ENCODE assay signal across 26 cellular contexts in the genomic region with DNA sequence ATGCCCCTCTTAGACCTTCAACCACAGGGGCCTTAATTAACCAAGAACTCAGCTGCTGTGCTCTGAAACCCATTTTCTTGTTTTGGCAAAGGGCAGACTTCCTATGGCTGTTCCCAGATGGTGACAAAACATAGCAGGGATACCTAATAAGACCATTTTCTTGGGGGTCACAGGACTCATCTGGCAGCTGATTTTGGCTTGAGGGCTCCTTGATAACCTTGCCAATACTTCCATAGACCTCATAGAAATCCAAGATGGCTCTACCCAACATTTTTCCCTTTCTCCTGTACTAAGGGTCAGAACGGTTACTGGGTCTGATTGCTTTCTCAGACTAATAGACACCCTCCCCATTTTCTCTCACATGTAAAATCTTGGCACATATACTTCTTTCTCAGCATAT.
"Had no signal": no experiment of that assay in that cellular context is flagged by ENCODE, and none has a peak within 500 bp of the region (broad histone marks: within the 10 kb centered on the region; RNA-seq: fewer than 3 reads in every experiment).

No MANE protein-coding gene starts in this region.

- DNase-seq: stimulated activated CD4-positive, alpha-beta T cell treated with anti-CD3 and anti-CD28 coated beads, Interleukin-2, amount 100 ng/mL, for 48 hours; stimulated activated CD4-positive, alpha-beta T cell treated with anti-CD3 and anti-CD28 coated beads, Interleukin-4, amount 100 ng/mL, for 1 hour; stimulated activated CD4-positive, alpha-beta T cell treated with anti-CD3 and anti-CD28 coated beads, Interleukin-4, amount 100 ng/mL, for 24 hours; stimulated activated CD4-positive, alpha-beta T cell treated with anti-CD3 and anti-CD28 coated beads, Interleukin-4, amount 100 ng/mL, for 4 hours; stimulated activated CD8-positive, alpha-beta memory T cell treated with anti-CD3 and anti-CD28 coated beads, Interleukin-4, amount 100 ng/mL, for 48 hours; stimulated activated naive B cell treated with anti-CD40 and anti-IgM and Interleukin-4, amounts not matched to agents 10 μg/mL and 1 μg/mL and 100 μg/mL, for 72 hours; stimulated activated naive CD4-positive, alpha-beta T cell; stimulated activated naive CD4-positive, alpha-beta T cell treated with Interleukin-2 at 50 U/mL for 16 hours; stimulated activated naive CD8-positive, alpha-beta T cell treated with anti-CD3 and anti-CD28 coated beads, Interleukin-15, amount 100 ng/mL, for 72 hours; stimulated activated naive CD8-positive, alpha-beta T cell treated with anti-CD3 and anti-CD28 coated beads, Interleukin-15, Interleukin-2, amounts not matched to agents 100 U/mL and 50 U/mL, for 24 hours; stomach; substantia nigra; testis; thyroid gland; tibial artery; transverse colon; trophoblast cell; upper lobe of left lung; upper lobe of right lung; uterus had no signal

- ATAC-seq: stimulated activated effector memory CD8-positive, alpha-beta T cell treated with anti-CD3 and anti-CD28 coated beads, Interleukin-12 subunit alpha, Interleukin-12 subunit beta, amount 100 ng/mL, for 72 hours; stimulated activated memory B cell treated with anti-CD40 and anti-IgM and Interleukin-4, amounts not matched to agents 10 μg/mL and 1 μg/mL and 100 μg/mL, for 72 hours; stimulated activated naive B cell treated with anti-CD40 and anti-IgM and Interleukin-4, amounts not matched to agents 10 μg/mL and 1 μg/mL and 100 μg/mL, for 72 hours; stimulated activated naive CD8-positive, alpha-beta T cell treated with anti-CD3 and anti-CD28 coated beads, Interleukin-15, amount 100 ng/mL, for 72 hours; stimulated activated naive CD8-positive, alpha-beta T cell treated with anti-CD3 and anti-CD28 coated beads, Interleukin-15, Interleukin-2, amounts not matched to agents 100 U/mL and 50 U/mL, for 24 hours; upper lobe of right lung had no signal

- H3K36me3 ChIP-seq: stomach, suprapubic skin, thoracic aorta, thyroid gland, tibial artery, tibial nerve, transverse colon, upper lobe of left lung, upper lobe of right lung, uterus, vagina had no signal

- H3K4me1 ChIP-seq: stomach, suprapubic skin, testis, thyroid gland, tibial artery, tibial nerve, upper lobe of left lung, upper lobe of right lung, uterus, vagina had no signal

- H3K27ac ChIP-seq: stomach, suprapubic skin, testis, thoracic aorta, thyroid gland, tibial artery, tibial nerve, transverse colon, upper lobe of left lung, upper lobe of right lung, uterus, vagina had no signal

- H3K9me3 ChIP-seq: stomach, suprapubic skin, testis, thoracic aorta, thyroid gland, tibial artery, tibial nerve, transverse colon, upper lobe of left lung, upper lobe of right lung, uterus, vagina had no signal

- H3K27me3 ChIP-seq: stomach, suprapubic skin, testis, thyroid gland, tibial artery, tibial nerve, transverse colon, upper lobe of left lung, upper lobe of right lung, uterus, vagina had no signal

- H3K4me3 ChIP-seq: stomach, suprapubic skin, testis, thoracic aorta, thyroid gland, tibial artery, tibial nerve, transverse colon, upper lobe of left lung, upper lobe of right lung, uterus, vagina had no signal
